8 cellular contexts compared by ENCODE assay signal in the genomic region with DNA sequence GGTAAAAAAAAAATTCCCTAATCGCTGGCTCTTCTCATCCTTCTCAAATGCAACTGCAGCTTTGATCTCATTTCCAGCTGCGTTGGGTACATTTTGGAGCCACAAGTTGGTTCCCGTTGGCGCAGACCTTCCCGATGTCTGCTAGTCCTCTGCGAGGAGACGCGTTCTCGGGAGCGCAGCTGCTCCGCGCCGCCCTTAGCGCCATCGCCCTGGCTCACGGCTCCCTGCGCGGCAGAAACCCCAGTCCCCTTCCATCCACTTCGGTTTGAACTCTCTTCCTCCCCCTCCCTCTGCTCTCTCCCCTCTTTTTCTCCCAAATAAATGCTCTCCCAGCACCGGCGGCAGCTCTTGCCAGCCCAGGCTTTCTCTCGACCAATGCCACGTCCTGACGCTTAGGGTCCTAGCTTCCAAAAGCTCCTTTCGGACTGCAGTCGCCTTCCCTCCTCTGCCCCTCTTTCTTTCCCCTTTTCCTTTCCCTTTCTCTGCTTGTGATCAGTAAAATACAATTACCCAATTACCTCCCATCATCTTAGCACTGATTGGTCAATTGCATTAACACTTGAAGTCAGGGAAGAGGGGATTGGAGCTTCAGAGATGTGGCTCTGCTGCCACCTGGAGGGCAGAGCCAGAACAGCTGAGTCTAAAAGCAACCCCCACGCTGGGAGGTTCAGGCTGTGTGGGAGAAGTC.
DNase-seq lines count a peak whose midpoint lies in the region; ATAC-seq and TF ChIP-seq lines count a peak whose summit lies in the region.

No MANE protein-coding gene starts in this region.

- peak; percentile 98 for ATAC-seq in HG02642 (IDR thresholded peaks at IDR 0.05; ENCODE audit: poor library complexity, unreplicated experiment)
- ATAC-seq in right lobe of liver = peak; percentile 98 to 99 (median 99)
- ATAC-seq in stimulated activated effector memory CD8-positive, alpha-beta T cell treated with anti-CD3 and anti-CD28 coated beads, Interleukin-12 subunit alpha, Interleukin-12 subunit beta, amount 100 ng/mL, for 72 hours = peak; percentile 58

- H3K27ac ChIP-seq in ectodermal cell (ENCODE audit: insufficient read depth, low read depth, low read length, poor library complexity, severe bottlenecking) = peak overlapping the region; percentile 75
- H3K27ac ChIP-seq in right lobe of liver = no peak overlapping the region

- H3K4me3 Mint-ChIP-seq in T-helper 1 cell treated with Interleukin-12 subunit alpha and Interleukin-12 subunit beta and Interleukin-4 antibody, amounts not matched to agents 30 μg/mL and 1 μg/mL, for 36 hours = peak overlapping the region; percentile 50
- H3K4me3 Mint-ChIP-seq in stimulated activated effector memory CD8-positive, alpha-beta T cell treated with anti-CD3 and anti-CD28 coated beads, Interleukin-12 subunit alpha, Interleukin-12 subunit beta, amount 100 ng/mL, for 72 hours = peak overlapping the region; percentile 33

- H3K4me1 ChIP-seq in ectodermal cell (ENCODE audit: control insufficient read depth, insufficient read depth, low read length) = peaks cover 8% of the 10 kb centered on the region
- H3K4me1 ChIP-seq in right lobe of liver = peaks cover 0 to 4% (median 2%) of the 10 kb centered on the region in 4 donors

- H3K9me3 Mint-ChIP-seq in T-helper 1 cell treated with Interleukin-12 subunit alpha and Interleukin-12 subunit beta and Interleukin-4 antibody, amounts not matched to agents 30 μg/mL and 1 μg/mL, for 36 hours = no peaks in the 10 kb centered on the region
- H3K9me3 Mint-ChIP-seq in stimulated activated effector memory CD8-positive, alpha-beta T cell treated with anti-CD3 and anti-CD28 coated beads, Interleukin-12 subunit alpha, Interleukin-12 subunit beta, amount 100 ng/mL, for 72 hours = peaks cover 10% of the 10 kb centered on the region

- H3K4me1 Mint-ChIP-seq in T-helper 1 cell treated with Interleukin-12 subunit alpha and Interleukin-12 subunit beta and Interleukin-4 antibody, amounts not matched to agents 30 μg/mL and 1 μg/mL, for 36 hours (ENCODE audit: low read depth) = peaks cover 7% of the 10 kb centered on the region
- H3K4me1 Mint-ChIP-seq in stimulated activated effector memory CD8-positive, alpha-beta T cell treated with anti-CD3 and anti-CD28 coated beads, Interleukin-12 subunit alpha, Interleukin-12 subunit beta, amount 100 ng/mL, for 72 hours = peaks cover 7% of the 10 kb centered on the region

- intact Hi-C loops in right lobe of liver (cut with DNase I) = no loop called here

- H3K36me3 ChIP-seq in ectodermal cell (ENCODE audit: control insufficient read depth, insufficient read depth, low read length) (no peaks in the 10 kb centered on the region), right lobe of liver (no peaks in the 10 kb centered on the region)

- DNase-seq in ACHN (peak; percentile 84), NCI-H1092 (lab: John Stamatoyannopoulos, UW) (peak; percentile 80), right lobe of liver (peak; percentile 46 to 64 (median 53))
- DNase-seq in stimulated activated effector memory CD8-positive, alpha-beta T cell treated with anti-CD3 and anti-CD28 coated beads, Interleukin-12 subunit alpha, Interleukin-12 subunit beta, amount 100 ng/mL, for 72 hours (ENCODE audit: low spot score in 2 of 2) = peak in 1 of 2 donors; percentile 49

- in situ Hi-C loops in ACHN (cut with HindIII; ENCODE audit: low pct_ligation_motif_present, low pct_unique_long_range_greater_than_20kb, low sequenced_read_pairs) = no loop called here

- 0% methylated on average over 27 of the region's 27 CpGs for WGBS in ectodermal cell, 2 experiments
- 6% methylated on average over 12 of the region's 27 CpGs for WGBS in right lobe of liver (ENCODE audit: insufficient coverage, low coverage, low lambda C conversion rate, missing lambda C conversion rate)

- H3K36me3 Mint-ChIP-seq in T-helper 1 cell treated with Interleukin-12 subunit alpha and Interleukin-12 subunit beta and Interleukin-4 antibody, amounts not matched to agents 30 μg/mL and 1 μg/mL, for 36 hours (ENCODE audit: low read depth) = no peaks in the 10 kb centered on the region
- no peaks in the 10 kb centered on the region for H3K36me3 Mint-ChIP-seq in stimulated activated effector memory CD8-positive, alpha-beta T cell treated with anti-CD3 and anti-CD28 coated beads, Interleukin-12 subunit alpha, Interleukin-12 subunit beta, amount 100 ng/mL, for 72 hours

- peaks cover 25% of the 10 kb centered on the region for H3K27me3 Mint-ChIP-seq in T-helper 1 cell treated with Interleukin-12 subunit alpha and Interleukin-12 subunit beta and Interleukin-4 antibody, amounts not matched to agents 30 μg/mL and 1 μg/mL, for 36 hours (ENCODE audit: low read depth)

- no peak overlapping the region for H3K4me3 ChIP-seq in GM12875 (ENCODE audit: low read depth, low read length)
- peak overlapping the region; percentile 55 for H3K4me3 ChIP-seq in ectodermal cell (ENCODE audit: insufficient read depth, low read depth, low read length)
- peak overlapping the region; percentile 51 to 59 (median 51) for H3K4me3 ChIP-seq in right lobe of liver

- no peak for TF ChIP-seq POLR2A in right lobe of liver (IDR thresholded peaks at IDR 0.05)

- no peak overlapping the region for H3K27ac Mint-ChIP-seq in T-helper 1 cell treated with Interleukin-12 subunit alpha and Interleukin-12 subunit beta and Interleukin-4 antibody, amounts not matched to agents 30 μg/mL and 1 μg/mL, for 36 hours
- H3K27ac Mint-ChIP-seq in stimulated activated effector memory CD8-positive, alpha-beta T cell treated with anti-CD3 and anti-CD28 coated beads, Interleukin-12 subunit alpha, Interleukin-12 subunit beta, amount 100 ng/mL, for 72 hours = no peak overlapping the region

- peaks cover 11% of the 10 kb centered on the region for H3K27me3 ChIP-seq in ectodermal cell (ENCODE audit: control insufficient read depth, insufficient read depth, low read length, poor library complexity, severe bottlenecking)
- no peaks in the 10 kb centered on the region for H3K27me3 ChIP-seq in right lobe of liver

- H3K9me3 ChIP-seq in ectodermal cell (ENCODE audit: control insufficient read depth, low read length) (no peaks in the 10 kb centered on the region), right lobe of liver (no peaks in the 10 kb centered on the region)

- peak; percentile 67 for TF ChIP-seq CTCF in GM12875 (IDR thresholded peaks at IDR 0.05; ENCODE audit: borderline replicate concordance, insufficient read depth, low read depth, low read length)
- TF ChIP-seq CTCF in right lobe of liver (IDR thresholded peaks at IDR 0.05) = peak; percentile 80 to 91 (median 88)
